ENCODE assay signal across 18 cellular contexts in the genomic region with DNA sequence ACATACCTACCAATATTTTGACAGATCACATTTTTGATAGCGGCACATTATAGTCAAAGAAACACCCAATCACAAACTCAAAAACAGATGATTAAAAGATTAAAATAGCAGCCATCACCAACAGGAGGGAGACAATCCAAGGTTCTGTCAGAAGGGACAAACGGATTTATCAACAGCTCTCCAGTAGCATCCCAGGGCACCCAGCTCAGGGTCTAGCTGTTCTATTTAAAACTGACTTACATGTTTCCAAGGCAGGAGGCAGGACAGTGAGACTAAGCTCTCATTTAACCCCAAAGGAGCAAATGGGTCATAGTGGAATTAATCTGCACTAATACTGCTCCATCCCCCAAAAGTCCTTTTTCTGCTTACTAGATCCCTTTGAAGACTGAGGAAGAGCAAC. TPM values are rescaled to one million over a fixed set of nuclear protein-coding genes. Genes with fewer than 3 reads are reported as not detected.
A peak's percentile ranks its signal among the peaks of the same experiment; 100 is the strongest.
DNase-seq lines count a peak whose midpoint lies in the region; ATAC-seq and TF ChIP-seq lines count a peak whose summit lies in the region.
"Had no signal": no experiment of that assay in that cellular context is flagged by ENCODE, and none has a peak within 500 bp of the region (broad histone marks: within the 10 kb centered on the region; RNA-seq: fewer than 3 reads in every experiment).

No MANE protein-coding gene starts in this region.

- peaks cover 10% of the 10 kb centered on the region for H3K36me3 Mint-ChIP-seq in CD4-positive, alpha-beta T cell (ENCODE audit: low read depth)

- H3K27ac ChIP-seq in CD4-positive, alpha-beta T cell (ENCODE audit: low read depth, low read length), result no peak overlapping the region
- H3K27ac ChIP-seq in psoas muscle, result peak overlapping the region; percentile 56
- H3K27ac ChIP-seq: SJSA1 had no signal

- no peak for TF ChIP-seq CTCF in CD4-positive, alpha-beta T cell (IDR thresholded peaks at IDR 0.05)
- no peak for TF ChIP-seq CTCF in psoas muscle (IDR thresholded peaks at IDR 0.05)

- POLR2A ChIA-PET in CD4-positive, alpha-beta T cell (lab: Charles Lee), result interaction anchor here (2.6 to 5.0 kb wide), 2 partner anchors 10 to 15 kb away, joined by 9 to 37 read pairs; no protein-coding TSS in a partner anchor

- no peaks in the 10 kb centered on the region for H3K9me3 Mint-ChIP-seq in CD4-positive, alpha-beta T cell

- H3K4me3 ChIP-seq in psoas muscle, result peak overlapping the region; percentile 10
- H3K4me3 ChIP-seq: HAP-1, SJSA1 had no signal

- peak overlapping the region; percentile 62 for H3K4me3 Mint-ChIP-seq in CD4-positive, alpha-beta T cell

- no peaks in the 10 kb centered on the region for H3K27me3 ChIP-seq in CD4-positive, alpha-beta T cell (ENCODE audit: control insufficient read depth, insufficient read depth, low read length)
- no peaks in the 10 kb centered on the region for H3K27me3 ChIP-seq in psoas muscle (ENCODE audit: insufficient read depth in 3 of 3, low read length in 2 of 3)
- H3K27me3 ChIP-seq: SJSA1 had no signal

- no peak for DNase-seq in CD4-positive, alpha-beta T cell
- DNase-seq in NCI-H82 (lab: John Stamatoyannopoulos, UW) (peak; percentile 76), left ventricle myocardium superior (no peak), psoas muscle (no peak)
- DNase-seq in stimulated activated CD4-positive, alpha-beta T cell treated with anti-CD3 and anti-CD28 coated beads, Interleukin-4, amount 100 ng/mL, for 1 hour, result no peak
- DNase-seq in activated CD4-positive, CD25-positive, alpha-beta regulatory T cell (lab: John Stamatoyannopoulos, UW), result no peak
- DNase-seq: ACHN; DMS79 treated with DMSO at 0.1 percent for 48 hours; NCI-H1048; NCI-H146; NCI-H2227 treated with DMSO at 0.1 percent for 48 hours; NCI-H524 treated with DMSO at 0.1 percent for 48 hours; NK-92 treated with Interleukin-12 subunit alpha and Interleukin-12 subunit beta, amount 100 ng/mL, for 24 hours; OCI-M1; RPMI8226 had no signal

- CTCF ChIA-PET in CD4-positive, alpha-beta T cell (lab: Charles Lee), result no interaction called here

- peaks cover 24% of the 10 kb centered on the region for H3K4me1 ChIP-seq in psoas muscle

- H3K9me3 ChIP-seq in CD4-positive, alpha-beta T cell (ENCODE audit: control insufficient read depth, low read length), result no peaks in the 10 kb centered on the region
- H3K9me3 ChIP-seq in psoas muscle, result no peaks in the 10 kb centered on the region
- H3K9me3 ChIP-seq: HAP-1, SJSA1 had no signal

- 34 to 41% (median 36%) methylated on average over 2 of the region's 2 CpGs for WGBS in psoas muscle, 3 donors

- H3K27ac Mint-ChIP-seq in CD4-positive, alpha-beta T cell, result peak overlapping the region; percentile 53

- intact Hi-C loops in CD4-positive, alpha-beta T cell (cut with DNase I, micrococcal nuclease), result loop anchor here in 1 of 2 experiments (2.0 kb wide), 1 partner anchor 616 kb away; the partner anchor contains the start of gene TUT7
- intact Hi-C loops in left ventricle myocardium superior (cut with micrococcal nuclease), result loop anchor here (10.0 kb wide), 1 partner anchor 616 kb away; the partner anchor contains the start of gene TUT7
- intact Hi-C loops in psoas muscle (cut with DNase I), result no loop called here

- peaks cover 52% of the 10 kb centered on the region for H3K4me1 Mint-ChIP-seq in CD4-positive, alpha-beta T cell (ENCODE audit: low read depth)

- H3K27me3 Mint-ChIP-seq in CD4-positive, alpha-beta T cell, result no peaks in the 10 kb centered on the region

- H3K36me3 ChIP-seq in psoas muscle (ENCODE audit: insufficient read depth in 1 of 2, low read depth in 1 of 2), result no peaks in the 10 kb centered on the region
- H3K36me3 ChIP-seq: HAP-1, SJSA1 had no signal

- no peak for ATAC-seq in CD4-positive, alpha-beta T cell (ENCODE audit: poor library complexity)
- ATAC-seq in left ventricle myocardium superior (peak; percentile 24), psoas muscle (peak in 3 of 4 donors; percentile 22 to 54 (median 32)), HG03571 (IDR thresholded peaks at IDR 0.05; ENCODE audit: unreplicated experiment) (no peak)

RNA-seq across cellular contexts. Expression of gene AGTPBP1, which starts 3.2 kb away (rescaled TPM):
- 10 to 100 TPM; 52.0 to 55.2 TPM for total RNA-seq in CD4-positive, alpha-beta T cell
- total RNA-seq in left ventricle myocardium superior, result 64.4 TPM
- total RNA-seq in psoas muscle, result 10 to 100 TPM; 19.6 to 25.9 (median 21.9) TPM
- polyA plus RNA-seq in psoas muscle, result 10 to 100 TPM in 1 of 3 donors, 1 to 10 TPM in 2; 3.9 to 18.5 (median 6.5) TPM

Comparison
In these comparisons a context has a peak if more than half of its experiments do, and no peak if none do; other contexts are left out.
1. ATAC-seq: peak in left ventricle myocardium superior (single experiment) and psoas muscle (3 of 4); none in CD4-positive, alpha-beta T cell (single experiment) and HG03571 (single experiment).